Comparison of ENCODE assay signal across 19 cellular contexts in genomic region chr6:31642798-31643570, GRCh38. TPM values are rescaled to one million over a fixed set of nuclear protein-coding genes. Genes with fewer than 3 reads are reported as not detected.
A peak's percentile ranks its signal among the peaks of the same experiment; 100 is the strongest.
DNase-seq lines count a peak whose midpoint lies in the region; ATAC-seq, FAIRE-seq and TF ChIP-seq lines count a peak whose summit lies in the region.
"Had no signal": no experiment of that assay in that cellular context is flagged by ENCODE, and none has a peak within 500 bp of the region (broad histone marks: within the 10 kb centered on the region; RNA-seq: fewer than 3 reads in every experiment).

No MANE protein-coding gene starts in this region.

- TF ChIP-seq POLR2A in K562 (conservative IDR thresholded peaks at IDR 0.05) = no peak

- ATAC-seq in activated naive CD8-positive, alpha-beta T cell treated with anti-CD3 and anti-CD28 coated beads, Interleukin-2, amount 10 ng/mL, durations not matched to agents 7 days and 5 days (ENCODE audit: low read depth) = no peak
- ATAC-seq in activated naive CD8-positive, alpha-beta T cell treated with anti-CD3 and anti-CD28 coated beads, Interleukin-2, amount 50 U/mL, for 24 hours = no peak
- ATAC-seq in K562 = no peak
- ATAC-seq: CD8-positive, alpha-beta T cell had no signal

- no peak overlapping the region for H3K4me2 ChIP-seq in K562 (ENCODE audit: insufficient read depth, low read length)
- H3K4me2 ChIP-seq in neuronal stem cell (ENCODE audit: insufficient read depth, low read length, poor library complexity, severe bottlenecking) = peak overlapping the region; percentile 11
- H3K4me2 ChIP-seq in GM23248 (ENCODE audit: unreplicated experiment) = no peak overlapping the region
- H3K4me2 ChIP-seq: A549 had no signal

- POLR2A ChIA-PET in activated naive CD8-positive, alpha-beta T cell treated with anti-CD3 and anti-CD28 coated beads, Interleukin-2, amount 10 ng/mL, durations not matched to agents 7 days and 5 days (lab: Charles Lee) = interaction anchor here (1.3 kb wide), 1 partner anchor 9 kb away, joined by 7 read pairs; no protein-coding TSS in a partner anchor
- POLR2A ChIA-PET in K562 (lab: Yijun Ruan, JAX) = interaction anchor here (0.9 to 14.8 kb wide), 4 partner anchors 7 to 17 kb away, joined by 3 to 274 read pairs (median 132); partner anchors contain the start of genes APOM, BAG6 and PRRC2A

- H4K91ac ChIP-seq in neuronal stem cell (ENCODE audit: low read depth, low read length, poor library complexity) = no peak overlapping the region

- peaks cover 1% of the 10 kb centered on the region for H3K79me1 ChIP-seq in neuronal stem cell (ENCODE audit: low read depth, low read length)

- peaks cover 37% of the 10 kb centered on the region for H3F3A ChIP-seq in GM23248 (ENCODE audit: insufficient read depth)

- CTCF ChIA-PET in K562 (lab: Yijun Ruan, JAX; ENCODE audit: low intra/inter-chr PET ratio) = no interaction called here

- no peaks in the 10 kb centered on the region for H3K9me2 ChIP-seq in GM23248 (ENCODE audit: insufficient read depth)

- peak overlapping the region in 1 of 2 experiments; percentile 38; a peak in 2 of 4 replicates for H3K9ac ChIP-seq in K562 (ENCODE audit: insufficient read depth in 1 of 2, low read depth in 2 of 2, low read length in 2 of 2)
- no peak overlapping the region for H3K9ac ChIP-seq in neuronal stem cell (ENCODE audit: low read depth, low read length, poor library complexity)
- no peak overlapping the region for H3K9ac ChIP-seq in GM23248

- TF ChIP-seq EP300 in K562 (IDR thresholded peaks at IDR 0.05; ENCODE audit: low read length) = no peak

- H3K4me3 ChIP-seq in K562 (no peak overlapping the region), neuronal stem cell (ENCODE audit: low read length in 2 of 2) (no peak overlapping the region), GM23248 (no peak overlapping the region)
- H3K4me3 ChIP-seq: A549 had no signal

- peaks cover 3% of the 10 kb centered on the region for H4K20me1 ChIP-seq in K562 (replicated peaks; ENCODE audit: control insufficient read depth, insufficient read depth, low read length)
- no peaks in the 10 kb centered on the region for H4K20me1 ChIP-seq in GM23248 (ENCODE audit: insufficient read depth)

- H3K36me3 ChIP-seq in K562 (ENCODE audit: control insufficient read depth, insufficient read depth, low read length) (peaks cover 95% of the 10 kb centered on the region), neuronal stem cell (replicated peaks in 1 of 2; ENCODE audit: control insufficient read depth in 2 of 2, insufficient read depth in 2 of 2, low read length in 2 of 2) (peaks cover 71 to 95% of the 10 kb centered on the region in 2 donors), GM23248 (ENCODE audit: low read depth) (peaks cover 45% of the 10 kb centered on the region)

- H3K4me1 ChIP-seq in K562 (replicated peaks in 1 of 2; ENCODE audit: control insufficient read depth in 2 of 2, insufficient read depth in 2 of 2, low read length in 2 of 2) = peaks cover 2 to 5% of the 10 kb centered on the region in 2 experiments; a peak in 2 of 5 replicates
- no peaks in the 10 kb centered on the region for H3K4me1 ChIP-seq in neuronal stem cell (ENCODE audit: control insufficient read depth in 2 of 2, insufficient read depth in 1 of 2, low read depth in 1 of 2, low read length in 2 of 2)
- H3K4me1 ChIP-seq in GM23248 (ENCODE audit: insufficient read depth) = peaks cover 12% of the 10 kb centered on the region
- H3K4me1 ChIP-seq: A549, BE2C had no signal

- H3K36me3 Mint-ChIP-seq in activated naive CD8-positive, alpha-beta T cell treated with anti-CD3 and anti-CD28 coated beads, Interleukin-2, amount 10 ng/mL, durations not matched to agents 7 days and 5 days = peaks cover 17% of the 10 kb centered on the region
- H3K36me3 Mint-ChIP-seq in activated naive CD8-positive, alpha-beta T cell treated with anti-CD3 and anti-CD28 coated beads, Interleukin-2, amount 50 U/mL, for 24 hours (ENCODE audit: low read depth) = peaks cover 40% of the 10 kb centered on the region

- no peaks in the 10 kb centered on the region for H3K9me3 ChIP-seq in K562 (replicated peaks; ENCODE audit: control insufficient read depth, insufficient read depth, low read depth, low read length)
- H3K9me3 ChIP-seq in neuronal stem cell (replicated peaks in 1 of 2; ENCODE audit: control insufficient read depth in 2 of 2, insufficient read depth in 1 of 2, low read depth in 1 of 2, low read length in 2 of 2) = no peaks in the 10 kb centered on the region
- H3K9me3 ChIP-seq in GM23248 (ENCODE audit: low read depth) = no peaks in the 10 kb centered on the region
- H3K9me3 ChIP-seq: A549, BE2C had no signal

- FAIRE-seq in K562 (lab: Jason Lieb, UNC) (no peak), RCC 7860 (lab: Jason Lieb, UNC) (no peak)
- FAIRE-seq: A549, D721Med, G401.6, GM12891 had no signal

- no peak overlapping the region for H4K8ac ChIP-seq in neuronal stem cell (ENCODE audit: low read depth, low read length)

- no TSS peak for BruUV-seq in K562 (replicated peaks; lab: Mats Ljungman, UMichigan)

- 92% methylated on average over 6 of the region's 6 CpGs for WGBS in K562 (ENCODE audit: insufficient coverage, low coverage, missing lambda C conversion rate)
- WGBS in neuronal stem cell (ENCODE audit: extremely low coverage in 2 of 2, insufficient read length in 2 of 2, insufficient replicate concordance in 1 of 2), 2 donors = no CpG with 5 or more reads among the region's 6 CpGs
- WGBS in GM23248 (ENCODE audit: low coverage in 1 of 2, low lambda C conversion rate in 2 of 2, missing lambda C conversion rate in 2 of 2), 2 experiments = 91 to 93% methylated on average over 6 of the region's 6 CpGs

- H3K14ac ChIP-seq in neuronal stem cell (ENCODE audit: low read length) = no peak overlapping the region

- H3K18ac ChIP-seq in neuronal stem cell (ENCODE audit: low read length) = no peak overlapping the region

- H3K4me1 Mint-ChIP-seq in activated naive CD8-positive, alpha-beta T cell treated with anti-CD3 and anti-CD28 coated beads, Interleukin-2, amount 10 ng/mL, durations not matched to agents 7 days and 5 days = peaks cover 13% of the 10 kb centered on the region
- H3K4me1 Mint-ChIP-seq in activated naive CD8-positive, alpha-beta T cell treated with anti-CD3 and anti-CD28 coated beads, Interleukin-2, amount 50 U/mL, for 24 hours = peaks cover 22% of the 10 kb centered on the region
- H3K4me1 Mint-ChIP-seq: H9 had no signal

- no peaks in the 10 kb centered on the region for H3K9me3 Mint-ChIP-seq in activated naive CD8-positive, alpha-beta T cell treated with anti-CD3 and anti-CD28 coated beads, Interleukin-2, amount 10 ng/mL, durations not matched to agents 7 days and 5 days
- H3K9me3 Mint-ChIP-seq in activated naive CD8-positive, alpha-beta T cell treated with anti-CD3 and anti-CD28 coated beads, Interleukin-2, amount 50 U/mL, for 24 hours = no peaks in the 10 kb centered on the region
- H3K9me3 Mint-ChIP-seq: CD8-positive, alpha-beta T cell; H9 had no signal

- H2BK120ac ChIP-seq in neuronal stem cell (ENCODE audit: low read depth, low read length) = no peak overlapping the region

- no peak for TF ChIP-seq CTCF in K562 (IDR thresholded peaks at IDR 0.05 in 2 of 3, conservative IDR thresholded peaks at IDR 0.05 in 1 of 3; ENCODE audit: insufficient read depth in 2 of 3, low read depth in 1 of 3, low read length in 3 of 3)

- no peak overlapping the region for H3K23ac ChIP-seq in neuronal stem cell (ENCODE audit: low read depth, low read length, poor library complexity)

- H3K27ac ChIP-seq in K562 (ENCODE audit: extremely low read depth, low read depth, low read length) = no peak overlapping the region
- no peak overlapping the region for H3K27ac ChIP-seq in neuronal stem cell (replicated peaks; ENCODE audit: low read length)
- H3K27ac ChIP-seq in GM23248 = no peak overlapping the region
- H3K27ac ChIP-seq: A549, C4-2B had no signal

- H3K9me1 ChIP-seq in K562 (ENCODE audit: control insufficient read depth, insufficient read depth, low read length) = no peaks in the 10 kb centered on the region

- no peaks in the 10 kb centered on the region for H3K27me3 Mint-ChIP-seq in activated naive CD8-positive, alpha-beta T cell treated with anti-CD3 and anti-CD28 coated beads, Interleukin-2, amount 10 ng/mL, durations not matched to agents 7 days and 5 days
- H3K27me3 Mint-ChIP-seq in activated naive CD8-positive, alpha-beta T cell treated with anti-CD3 and anti-CD28 coated beads, Interleukin-2, amount 50 U/mL, for 24 hours = no peaks in the 10 kb centered on the region

- no peak overlapping the region for H2BK15ac ChIP-seq in neuronal stem cell (ENCODE audit: low read length)

- H3K27me3 ChIP-seq in K562 (ENCODE audit: control insufficient read depth in 2 of 2, insufficient read depth in 2 of 2, low read length in 2 of 2) = no peaks in the 10 kb centered on the region
- H3K27me3 ChIP-seq in neuronal stem cell (ENCODE audit: control insufficient read depth in 3 of 3, insufficient read depth in 3 of 3, low read depth in 1 of 3, low read length in 3 of 3) = no peaks in the 10 kb centered on the region
- no peaks in the 10 kb centered on the region for H3K27me3 ChIP-seq in GM23248 (replicated peaks; ENCODE audit: insufficient read depth)
- H3K27me3 ChIP-seq: BE2C had no signal

- H2BK5ac ChIP-seq in neuronal stem cell (ENCODE audit: low read length) = no peak overlapping the region

- no peak overlapping the region for H2BK12ac ChIP-seq in neuronal stem cell (ENCODE audit: low read length)

- peak overlapping the region; percentile 21 for H3K27ac Mint-ChIP-seq in activated naive CD8-positive, alpha-beta T cell treated with anti-CD3 and anti-CD28 coated beads, Interleukin-2, amount 10 ng/mL, durations not matched to agents 7 days and 5 days
- no peak overlapping the region for H3K27ac Mint-ChIP-seq in activated naive CD8-positive, alpha-beta T cell treated with anti-CD3 and anti-CD28 coated beads, Interleukin-2, amount 50 U/mL, for 24 hours
- H3K27ac Mint-ChIP-seq: H9 had no signal

- TF ChIP-seq RAD21 in K562 (CRISPR knock-in tag; conservative IDR thresholded peaks at IDR 0.05 in 1 of 2, IDR thresholded peaks at IDR 0.05 in 1 of 2) = no peak

- H3K79me2 ChIP-seq in K562 (ENCODE audit: control insufficient read depth, insufficient read depth, low read length) = no peaks in the 10 kb centered on the region
- peaks cover 12% of the 10 kb centered on the region for H3K79me2 ChIP-seq in GM23248 (ENCODE audit: insufficient read depth)

- no peak overlapping the region for H2AFZ ChIP-seq in K562 (ENCODE audit: low read depth, low read length)
- no peak overlapping the region for H2AFZ ChIP-seq in neuronal stem cell (ENCODE audit: low read length)
- H2AFZ ChIP-seq in GM23248 = no peak overlapping the region

- no peak overlapping the region for H2AK5ac ChIP-seq in neuronal stem cell (ENCODE audit: low read depth, low read length)

- H3K4ac ChIP-seq in neuronal stem cell (ENCODE audit: low read length) = no peak overlapping the region

- no peak for DNase-seq in activated naive CD8-positive, alpha-beta T cell treated with anti-CD3 and anti-CD28 coated beads, Interleukin-2, amount 10 ng/mL, durations not matched to agents 7 days and 5 days
- no peak for DNase-seq in activated naive CD8-positive, alpha-beta T cell treated with anti-CD3 and anti-CD28 coated beads, Interleukin-2, amount 50 U/mL, for 24 hours
- DNase-seq in K562 (ENCODE audit: extremely low read depth in 1 of 4, low spot score in 3 of 4) = no peak
- DNase-seq in neuronal stem cell (ENCODE audit: low spot score) = no peak
- no peak for DNase-seq in GM23248
- no peak for DNase-seq in RCC 7860 (ENCODE audit: low spot score)
- DNase-seq: BE2C; CD8-positive, alpha-beta T cell; COR-L47; DMS153; DMS79 treated with DMSO at 0.1 percent for 48 hours; EL; GOT3; H9 had no signal

- in situ Hi-C loops in K562 (cut with MboI) (no loop called here), GM23248 (cut with MboI) (no loop called here)

- no peak overlapping the region for H3K4me3 Mint-ChIP-seq in activated naive CD8-positive, alpha-beta T cell treated with anti-CD3 and anti-CD28 coated beads, Interleukin-2, amount 10 ng/mL, durations not matched to agents 7 days and 5 days
- H3K4me3 Mint-ChIP-seq in activated naive CD8-positive, alpha-beta T cell treated with anti-CD3 and anti-CD28 coated beads, Interleukin-2, amount 50 U/mL, for 24 hours = no peak overlapping the region
- H3K4me3 Mint-ChIP-seq: CD8-positive, alpha-beta T cell; H9 had no signal

- intact Hi-C loops in K562 (cut with micrococcal nuclease) = no loop called here

RNA-seq across cellular contexts. Expression of gene BAG6, which starts 9.5 kb away (rescaled TPM):
- total RNA-seq in activated naive CD8-positive, alpha-beta T cell treated with anti-CD3 and anti-CD28 coated beads, Interleukin-2, amount 10 ng/mL, durations not matched to agents 7 days and 5 days = 100 to 1,000 TPM; 242 to 251 TPM
- 312 and 626 TPM in 2 replicates for total RNA-seq in K562 (2011; cell fraction: chromatin; rRNA removed; ENCODE audit: low replicate concordance)
- 393 and 458 TPM in 2 replicates for total RNA-seq in K562 (2011; cell fraction: nucleolus; rRNA removed)
- total RNA-seq in K562 (2011; cell fraction: nucleoplasm; rRNA removed) = 245 and 292 TPM in 2 replicates
- total RNA-seq in K562 (2014; rRNA removed) (246 and 295 TPM in 2 replicates), K562 (2014; rRNA removed; fragmentation: Illumina TruSeq; extraction: Trizol) (100 and 105 TPM in 2 replicates), K562 (2015; rRNA removed; fragmentation: Illumina TruSeq; extraction: Trizol) (124 and 125 TPM in 2 replicates), K562 (2021) (422 and 484 TPM in 2 replicates)
- polyA plus RNA-seq in K562 (2011; rRNA removed) (86.1 and 202 TPM in 2 replicates), K562 (2014; fragmentation: Illumina TruSeq; extraction: Trizol) (304 and 355 TPM in 2 replicates), K562 (2014; fragmentation: Nextera tagmentation; extraction: Ambion mirVana) (10 to 100 TPM; 41.9 to 54.1 TPM), K562 (2014; rRNA removed) (225 and 263 TPM in 2 replicates), GM23248 (2016; fragmentation: Nextera tagmentation; extraction: Ambion mirVana) (88.2 and 90.8 TPM in 2 replicates)
- 117 and 176 TPM in 2 replicates for polyA plus RNA-seq in K562 (2011; cell fraction: cytosol; rRNA removed)
- polyA plus RNA-seq in K562 (2011; cell fraction: nucleus; rRNA removed) = 486 and 557 TPM in 2 replicates
- 430 and 470 TPM in 2 replicates for polyA plus RNA-seq in K562 (2012)
- 113 and 169 TPM in 2 replicates for polyA minus RNA-seq in K562 (2011; rRNA and poly(A)+ RNA removed)
- 230 and 353 TPM in 2 replicates for polyA minus RNA-seq in K562 (2011; cell fraction: cytosol; rRNA and poly(A)+ RNA removed)
- polyA minus RNA-seq in K562 (2011; cell fraction: nucleus; rRNA and poly(A)+ RNA removed) = 128 and 162 TPM in 2 replicates
- polyA plus RNA-seq in neuronal stem cell (2013, experiment 1 of 2) = 199 TPM
- polyA plus RNA-seq in neuronal stem cell (2013, experiment 2 of 2) = 200 TPM
- total RNA-seq in GM23248 (2014; rRNA removed; shearing (Covaris generic)) = 161 and 198 TPM in 2 replicates

RNA-seq across cellular contexts. Expression of gene APOM, which starts 12.7 kb away (rescaled TPM):
- total RNA-seq in activated naive CD8-positive, alpha-beta T cell treated with anti-CD3 and anti-CD28 coated beads, Interleukin-2, amount 10 ng/mL, durations not matched to agents 7 days and 5 days = 1 to 10 TPM; 3.1 to 4.6 TPM
- total RNA-seq in K562 (2011; cell fraction: chromatin; rRNA removed; ENCODE audit: low replicate concordance) = 6.6 and 7.8 TPM in 2 replicates
- total RNA-seq in K562 (2011; cell fraction: nucleolus; rRNA removed) = 5.1 and 5.3 TPM in 2 replicates
- total RNA-seq in K562 (2011; cell fraction: nucleoplasm; rRNA removed) = 9.8 and 10.1 TPM in 2 replicates
- 5.7 and 6.6 TPM in 2 replicates for total RNA-seq in K562 (2014; rRNA removed)
- 10.4 and 10.8 TPM in 2 replicates for total RNA-seq in K562 (2014; rRNA removed; fragmentation: Illumina TruSeq; extraction: Trizol)
- total RNA-seq in K562 (2015; rRNA removed; fragmentation: Illumina TruSeq; extraction: Trizol) = 6.6 and 7.1 TPM in 2 replicates
- total RNA-seq in K562 (2021) = 9.7 and 10.1 TPM in 2 replicates
- polyA plus RNA-seq in K562 (2011; rRNA removed) = 7.7 and 8.6 TPM in 2 replicates
- 10.2 and 18.1 TPM in 2 replicates for polyA plus RNA-seq in K562 (2011; cell fraction: cytosol; rRNA removed)
- 13.8 and 20.1 TPM in 2 replicates for polyA plus RNA-seq in K562 (2011; cell fraction: nucleus; rRNA removed)
- 11.4 and 16.2 TPM in 2 replicates for polyA plus RNA-seq in K562 (2012)
- 13.1 and 17.4 TPM in 2 replicates for polyA plus RNA-seq in K562 (2014; fragmentation: Illumina TruSeq; extraction: Trizol)
- polyA plus RNA-seq in K562 (2014; fragmentation: Nextera tagmentation; extraction: Ambion mirVana) = 10 to 100 TPM; 23.9 to 24.3 TPM
- polyA plus RNA-seq in K562 (2014; rRNA removed) = 10.1 and 13.5 TPM in 2 replicates
- polyA minus RNA-seq in K562 (2011; rRNA and poly(A)+ RNA removed) = 2.6 and 5.6 TPM in 2 replicates
- polyA minus RNA-seq in K562 (2011; cell fraction: cytosol; rRNA and poly(A)+ RNA removed) = 2.2 and 3.5 TPM in 2 replicates
- polyA minus RNA-seq in K562 (2011; cell fraction: nucleus; rRNA and poly(A)+ RNA removed) = 1.6 and 2.3 TPM in 2 replicates
- 11.6 TPM for polyA plus RNA-seq in neuronal stem cell (2013, experiment 1 of 2)
- polyA plus RNA-seq in neuronal stem cell (2013, experiment 2 of 2) = 11.5 TPM
- total RNA-seq in GM23248 (2014; rRNA removed; shearing (Covaris generic)) = 0.76 and 3.3 TPM in 2 replicates
- 5.6 and 5.9 TPM in 2 replicates for polyA plus RNA-seq in GM23248 (2016; fragmentation: Nextera tagmentation; extraction: Ambion mirVana)

RNA-seq across cellular contexts. Expression of gene C6orf47, which starts 17.6 kb away (rescaled TPM):
- total RNA-seq in activated naive CD8-positive, alpha-beta T cell treated with anti-CD3 and anti-CD28 coated beads, Interleukin-2, amount 10 ng/mL, durations not matched to agents 7 days and 5 days = 10 to 100 TPM; 30.7 to 32.2 TPM
- total RNA-seq in K562 (2011; cell fraction: chromatin; rRNA removed; ENCODE audit: low replicate concordance) = 18.1 and 40.4 TPM in 2 replicates
- total RNA-seq in K562 (2011; cell fraction: nucleolus; rRNA removed) = 34.1 and 39.2 TPM in 2 replicates
- 28.1 and 30.1 TPM in 2 replicates for total RNA-seq in K562 (2011; cell fraction: nucleoplasm; rRNA removed)
- total RNA-seq in K562 (2014; rRNA removed) (43.8 and 44.3 TPM in 2 replicates), K562 (2014; rRNA removed; fragmentation: Illumina TruSeq; extraction: Trizol) (24.7 and 24.9 TPM in 2 replicates), K562 (2015; rRNA removed; fragmentation: Illumina TruSeq; extraction: Trizol) (39.3 and 41.0 TPM in 2 replicates), K562 (2021) (28.0 and 33.2 TPM in 2 replicates)
- polyA plus RNA-seq in K562 (2011; rRNA removed) (11.0 and 14.6 TPM in 2 replicates), K562 (2014; fragmentation: Illumina TruSeq; extraction: Trizol) (27.0 and 33.8 TPM in 2 replicates), K562 (2014; fragmentation: Nextera tagmentation; extraction: Ambion mirVana) (under 1 TPM; 0.14 to 0.27 TPM), K562 (2014; rRNA removed) (38.1 and 38.7 TPM in 2 replicates), GM23248 (2016; fragmentation: Nextera tagmentation; extraction: Ambion mirVana) (19.4 and 19.5 TPM in 2 replicates)
- polyA plus RNA-seq in K562 (2011; cell fraction: cytosol; rRNA removed) = 10.6 and 16.9 TPM in 2 replicates
- polyA plus RNA-seq in K562 (2011; cell fraction: nucleus; rRNA removed) = 7.7 and 10.6 TPM in 2 replicates
- 31.5 and 32.4 TPM in 2 replicates for polyA plus RNA-seq in K562 (2012)
- polyA minus RNA-seq in K562 (2011; rRNA and poly(A)+ RNA removed) = 11.3 and 12.1 TPM in 2 replicates
- polyA minus RNA-seq in K562 (2011; cell fraction: cytosol; rRNA and poly(A)+ RNA removed) = 8.6 and 11.6 TPM in 2 replicates
- 14.7 and 20.5 TPM in 2 replicates for polyA minus RNA-seq in K562 (2011; cell fraction: nucleus; rRNA and poly(A)+ RNA removed)
- polyA plus RNA-seq in neuronal stem cell (2013, experiment 1 of 2) = 6.5 TPM
- 6.9 TPM for polyA plus RNA-seq in neuronal stem cell (2013, experiment 2 of 2)
- 20.3 and 28.5 TPM in 2 replicates for total RNA-seq in GM23248 (2014; rRNA removed; shearing (Covaris generic))

RNA-seq across cellular contexts. Expression of gene GPANK1, which starts 21.8 kb away (rescaled TPM):
- total RNA-seq in activated naive CD8-positive, alpha-beta T cell treated with anti-CD3 and anti-CD28 coated beads, Interleukin-2, amount 10 ng/mL, durations not matched to agents 7 days and 5 days = 10 to 100 TPM; 30.7 to 32.0 TPM
- 47.6 and 87.1 TPM in 2 replicates for total RNA-seq in K562 (2011; cell fraction: chromatin; rRNA removed; ENCODE audit: low replicate concordance)
- total RNA-seq in K562 (2011; cell fraction: nucleolus; rRNA removed) = 67.0 and 79.7 TPM in 2 replicates
- 60.5 and 67.5 TPM in 2 replicates for total RNA-seq in K562 (2011; cell fraction: nucleoplasm; rRNA removed)
- total RNA-seq in K562 (2014; rRNA removed) = 63.9 and 66.3 TPM in 2 replicates
- total RNA-seq in K562 (2014; rRNA removed; fragmentation: Illumina TruSeq; extraction: Trizol) = 33.8 and 41.2 TPM in 2 replicates
- 46.3 and 47.4 TPM in 2 replicates for total RNA-seq in K562 (2015; rRNA removed; fragmentation: Illumina TruSeq; extraction: Trizol)
- 54.6 and 55.4 TPM in 2 replicates for total RNA-seq in K562 (2021)
- 41.7 and 42.6 TPM in 2 replicates for polyA plus RNA-seq in K562 (2011; rRNA removed)
- polyA plus RNA-seq in K562 (2011; cell fraction: cytosol; rRNA removed) = 55.8 and 78.7 TPM in 2 replicates
- polyA plus RNA-seq in K562 (2011; cell fraction: nucleus; rRNA removed) = 44.5 and 50.7 TPM in 2 replicates
- 53.6 and 55.1 TPM in 2 replicates for polyA plus RNA-seq in K562 (2012)
- 97.0 and 111 TPM in 2 replicates for polyA plus RNA-seq in K562 (2014; fragmentation: Illumina TruSeq; extraction: Trizol)
- 10 to 100 TPM; 32.2 to 38.0 TPM for polyA plus RNA-seq in K562 (2014; fragmentation: Nextera tagmentation; extraction: Ambion mirVana)
- polyA plus RNA-seq in K562 (2014; rRNA removed) = 77.8 and 92.2 TPM in 2 replicates
- 23.7 and 24.2 TPM in 2 replicates for polyA minus RNA-seq in K562 (2011; rRNA and poly(A)+ RNA removed)
- 15.0 and 16.1 TPM in 2 replicates for polyA minus RNA-seq in K562 (2011; cell fraction: cytosol; rRNA and poly(A)+ RNA removed)
- polyA minus RNA-seq in K562 (2011; cell fraction: nucleus; rRNA and poly(A)+ RNA removed) = 27.9 and 38.1 TPM in 2 replicates
- 35.7 TPM for polyA plus RNA-seq in neuronal stem cell (2013, experiment 1 of 2)
- 37.4 TPM for polyA plus RNA-seq in neuronal stem cell (2013, experiment 2 of 2)
- total RNA-seq in GM23248 (2014; rRNA removed; shearing (Covaris generic)) = 10.6 and 11.3 TPM in 2 replicates
- 19.3 and 20.0 TPM in 2 replicates for polyA plus RNA-seq in GM23248 (2016; fragmentation: Nextera tagmentation; extraction: Ambion mirVana)

RNA-seq across cellular contexts. Expression of gene PRRC2A, which starts 22.5 kb away (rescaled TPM):
- 100 to 1,000 TPM; 257 to 278 TPM for total RNA-seq in activated naive CD8-positive, alpha-beta T cell treated with anti-CD3 and anti-CD28 coated beads, Interleukin-2, amount 10 ng/mL, durations not matched to agents 7 days and 5 days
- 801 and 1,251 TPM in 2 replicates for total RNA-seq in K562 (2011; cell fraction: chromatin; rRNA removed; ENCODE audit: low replicate concordance)
- total RNA-seq in K562 (2011; cell fraction: nucleolus; rRNA removed) = 435 and 502 TPM in 2 replicates
- total RNA-seq in K562 (2011; cell fraction: nucleoplasm; rRNA removed) = 531 and 634 TPM in 2 replicates
- total RNA-seq in K562 (2014; rRNA removed) (72.6 and 94.0 TPM in 2 replicates), K562 (2014; rRNA removed; fragmentation: Illumina TruSeq; extraction: Trizol) (36.7 and 43.2 TPM in 2 replicates), K562 (2015; rRNA removed; fragmentation: Illumina TruSeq; extraction: Trizol) (63.0 and 75.6 TPM in 2 replicates), K562 (2021) (295 and 332 TPM in 2 replicates)
- polyA plus RNA-seq in K562 (2011; rRNA removed) (44.0 and 113 TPM in 2 replicates), K562 (2014; fragmentation: Illumina TruSeq; extraction: Trizol) (170 and 205 TPM in 2 replicates), K562 (2014; fragmentation: Nextera tagmentation; extraction: Ambion mirVana) (1 to 10 TPM; 1.0 to 1.7 TPM), K562 (2014; rRNA removed) (114 and 118 TPM in 2 replicates), GM23248 (2016; fragmentation: Nextera tagmentation; extraction: Ambion mirVana) (42.5 and 47.2 TPM in 2 replicates)
- 59.9 and 99.7 TPM in 2 replicates for polyA plus RNA-seq in K562 (2011; cell fraction: cytosol; rRNA removed)
- polyA plus RNA-seq in K562 (2011; cell fraction: nucleus; rRNA removed) = 306 and 358 TPM in 2 replicates
- 196 and 297 TPM in 2 replicates for polyA plus RNA-seq in K562 (2012)
- polyA minus RNA-seq in K562 (2011; rRNA and poly(A)+ RNA removed) = 28.8 and 32.1 TPM in 2 replicates
- 109 and 149 TPM in 2 replicates for polyA minus RNA-seq in K562 (2011; cell fraction: cytosol; rRNA and poly(A)+ RNA removed)
- polyA minus RNA-seq in K562 (2011; cell fraction: nucleus; rRNA and poly(A)+ RNA removed) = 109 and 131 TPM in 2 replicates
- polyA plus RNA-seq in neuronal stem cell (2013, experiment 1 of 2) = 141 TPM
- polyA plus RNA-seq in neuronal stem cell (2013, experiment 2 of 2) = 142 TPM
- 46.0 and 50.5 TPM in 2 replicates for total RNA-seq in GM23248 (2014; rRNA removed; shearing (Covaris generic))
